Comparison of ENCODE assay signal across 9 cellular contexts in genomic region chr1:46131093-46131492, GRCh38. TPM values are rescaled to one million over a fixed set of nuclear protein-coding genes. Genes with fewer than 3 reads are reported as not detected.
DNase-seq lines count a peak whose midpoint lies in the region; ATAC-seq and TF ChIP-seq lines count a peak whose summit lies in the region.
"Had no signal": no experiment of that assay in that cellular context is flagged by ENCODE, and none has a peak within 500 bp of the region (broad histone marks: within the 10 kb centered on the region; RNA-seq: fewer than 3 reads in every experiment).

No MANE protein-coding gene starts in this region.

- H2BK12ac ChIP-seq in H9 (ENCODE audit: insufficient read length, low read depth, low read length), result no peak overlapping the region

- H3K4me3 ChIP-seq in AG09309 (ENCODE audit: control insufficient read depth, low read depth, low read length), result peak overlapping the region; percentile 65
- H3K4me3 ChIP-seq in adipocyte (ENCODE audit: low read length), result peak overlapping the region; percentile 96

- no peak overlapping the region for H3K23ac ChIP-seq in H9 (ENCODE audit: insufficient read length, low read depth, low read length)

- H3K4me1 Mint-ChIP-seq in H9, result peaks cover 26 to 31% of the 10 kb centered on the region in 2 experiments

- H3K36me3 ChIP-seq in adipocyte (ENCODE audit: control insufficient read depth, insufficient read depth, low read length, severe bottlenecking), result no peaks in the 10 kb centered on the region

- peak overlapping the region; percentile 75 to 90 for H3K4me3 Mint-ChIP-seq in H9

- H3K79me2 ChIP-seq in H9 (ENCODE audit: insufficient read depth, low read length), result no peaks in the 10 kb centered on the region; the same call in 1 of the 2 replicates

- no peak overlapping the region for H4K5ac ChIP-seq in H9 (ENCODE audit: insufficient read length, low read depth, low read length)

- no peak overlapping the region for H3K18ac ChIP-seq in H9 (ENCODE audit: insufficient read length, low read depth, low read length)

- H3K56ac ChIP-seq in H9 (ENCODE audit: insufficient read length, low read depth, low read length), result no peak overlapping the region

- TF ChIP-seq CTCF in AG09309 (IDR thresholded peaks at IDR 0.05; ENCODE audit: control insufficient read depth, insufficient read depth, low read depth, low read length, missing control alignments) (no peak), H9 (conservative IDR thresholded peaks at IDR 0.05) (no peak), GM10266 (IDR thresholded peaks at IDR 0.05; ENCODE audit: control insufficient read depth, insufficient read depth, low read depth, missing control alignments) (no peak)

- no peaks in the 10 kb centered on the region for H4K20me1 ChIP-seq in H9 (ENCODE audit: control insufficient read depth, insufficient read depth, insufficient read length)

- no peak overlapping the region for H3K4ac ChIP-seq in H9 (ENCODE audit: low read depth, low read length)

- H2BK15ac ChIP-seq in H9 (ENCODE audit: low read depth, low read length), result no peak overlapping the region

- peak overlapping the region; percentile 95 for H3K4me2 ChIP-seq in H9 (ENCODE audit: insufficient read depth, insufficient read length, low read length)

- H2BK5ac ChIP-seq in H9 (ENCODE audit: insufficient read length, low read length), result no peak overlapping the region

- H3K9me3 ChIP-seq in H9 (ENCODE audit: control insufficient read depth, low read depth, low read length) (no peaks in the 10 kb centered on the region), adipocyte (ENCODE audit: control insufficient read depth, low read length) (no peaks in the 10 kb centered on the region)

- no peaks in the 10 kb centered on the region for H3K79me1 ChIP-seq in H9 (ENCODE audit: insufficient read depth, low read depth, low read length, poor library complexity, severe bottlenecking)

- H3K27me3 Mint-ChIP-seq in H9 (ENCODE audit: low read depth), result peaks cover 11% of the 10 kb centered on the region

- no peaks in the 10 kb centered on the region for H3K27me3 ChIP-seq in H9 (ENCODE audit: insufficient read depth, low read length)
- H3K27me3 ChIP-seq in adipocyte (replicated peaks; ENCODE audit: control insufficient read depth, insufficient read depth, low read length), result no peaks in the 10 kb centered on the region

- H3K36me3 Mint-ChIP-seq in H9 (ENCODE audit: insufficient read depth in 1 of 3, low read depth in 3 of 3), result no peaks in the 10 kb centered on the region; a peak in 1 of 7 replicates

- H2AK5ac ChIP-seq in H9 (ENCODE audit: insufficient read length, low read length), result no peak overlapping the region

- H3K14ac ChIP-seq in H9 (ENCODE audit: insufficient read depth, low read length), result no peak overlapping the region

- ATAC-seq in sciatic nerve, result no peak

- no peak overlapping the region for H2AFZ ChIP-seq in H9 (ENCODE audit: low read length)

- peaks cover 0 to 3% of the 10 kb centered on the region in 2 experiments; a peak in 1 of 5 replicates for H3K9me3 Mint-ChIP-seq in H9

- H3K27ac Mint-ChIP-seq in H9, result peak overlapping the region in 1 of 3 experiments; percentile 33; a peak in 2 of 7 replicates

- H3K23me2 ChIP-seq in H9 (ENCODE audit: insufficient read length, low read depth, low read length, poor library complexity, severe bottlenecking), result peaks cover 15% of the 10 kb centered on the region

- H3K4me1 ChIP-seq in H9 (ENCODE audit: insufficient read depth, low read length), result peaks cover 4% of the 10 kb centered on the region; the same call in 1 of the 2 replicates
- peaks cover 39% of the 10 kb centered on the region for H3K4me1 ChIP-seq in adipocyte (ENCODE audit: control insufficient read depth, insufficient read depth, low read length)

- no peak for DNase-seq in AG09309 (ENCODE audit: low read depth)
- no peak for DNase-seq in H9
- peak; percentile 56 for DNase-seq in adipocyte (ENCODE audit: low read depth)
- peak; percentile 47 for DNase-seq in medulla oblongata (ENCODE audit: extremely low spot score)
- DNase-seq in amniotic stem cell (lab: John Stamatoyannopoulos, UW), result no peak
- DNase-seq in GM10266 (ENCODE audit: extremely low spot score), result no peak
- no peak for DNase-seq in sciatic nerve (ENCODE audit: low spot score)
- no peak for DNase-seq in activated effector memory CD4-positive, alpha-beta T cell treated with Interleukin-2 at 50 U/mL for 16 hours

- no peak overlapping the region for H2BK120ac ChIP-seq in H9 (ENCODE audit: low read depth, low read length, poor library complexity, severe bottlenecking)

- H4K91ac ChIP-seq in H9 (ENCODE audit: insufficient read length, low read depth, low read length), result no peak overlapping the region

- intact Hi-C loops in sciatic nerve (cut with DNase I), result no loop called here

- WGBS in H9 (ENCODE audit: extremely low coverage, insufficient read length, low lambda C conversion rate), result no CpG with 5 or more reads among the region's 10 CpGs

- peak overlapping the region; percentile 64 for H3K9ac ChIP-seq in H9 (ENCODE audit: extremely low read depth, insufficient read length, low read length)
- H3K9ac ChIP-seq in adipocyte (ENCODE audit: low read length), result peak overlapping the region; percentile 83

- no peak overlapping the region for H4K8ac ChIP-seq in H9 (replicated peaks; ENCODE audit: insufficient read length, low read depth, low read length)

- no peak overlapping the region for H2BK20ac ChIP-seq in H9 (ENCODE audit: low read depth, low read length, poor library complexity, severe bottlenecking)

- no peak overlapping the region for H3T11ph ChIP-seq in H9 (ENCODE audit: low read length)

- H3K27ac ChIP-seq in H9 (ENCODE audit: insufficient read length, low read depth, low read length), result no peak overlapping the region

RNA-seq across cellular contexts. Expression of gene PIK3R3, which starts 1.3 kb away (rescaled TPM):
- total RNA-seq in H9 (2021) (11.4 and 12.4 TPM in 2 replicates), sciatic nerve (53.5 TPM)

RNA-seq across cellular contexts. Expression of gene TSPAN1, which starts 43.8 kb away (rescaled TPM):
- total RNA-seq in H9 (2021), result not detected in 2 replicates
- total RNA-seq in sciatic nerve, result 4.2 TPM

RNA-seq across cellular contexts. Expression of gene P3R3URF, which starts 45.2 kb away (rescaled TPM):
- total RNA-seq in H9 (2021) (not detected in 2 replicates), sciatic nerve (not detected)
- total RNA-seq: pulmonary artery endothelial cell had no signal

Comparison
In these comparisons a context has a peak if more than half of its experiments do, and no peak if none do; other contexts are left out.
1. DNase-seq: peak in adipocyte (single experiment) and medulla oblongata (single experiment); none in AG09309 (single experiment), H9 (single experiment), amniotic stem cell (single experiment), GM10266 (single experiment), sciatic nerve (single experiment) and activated effector memory CD4-positive, alpha-beta T cell treated with Interleukin-2 at 50 U/mL for 16 hours (single experiment).